ENCODE assay signal across 21 cellular contexts in the genomic region with DNA sequence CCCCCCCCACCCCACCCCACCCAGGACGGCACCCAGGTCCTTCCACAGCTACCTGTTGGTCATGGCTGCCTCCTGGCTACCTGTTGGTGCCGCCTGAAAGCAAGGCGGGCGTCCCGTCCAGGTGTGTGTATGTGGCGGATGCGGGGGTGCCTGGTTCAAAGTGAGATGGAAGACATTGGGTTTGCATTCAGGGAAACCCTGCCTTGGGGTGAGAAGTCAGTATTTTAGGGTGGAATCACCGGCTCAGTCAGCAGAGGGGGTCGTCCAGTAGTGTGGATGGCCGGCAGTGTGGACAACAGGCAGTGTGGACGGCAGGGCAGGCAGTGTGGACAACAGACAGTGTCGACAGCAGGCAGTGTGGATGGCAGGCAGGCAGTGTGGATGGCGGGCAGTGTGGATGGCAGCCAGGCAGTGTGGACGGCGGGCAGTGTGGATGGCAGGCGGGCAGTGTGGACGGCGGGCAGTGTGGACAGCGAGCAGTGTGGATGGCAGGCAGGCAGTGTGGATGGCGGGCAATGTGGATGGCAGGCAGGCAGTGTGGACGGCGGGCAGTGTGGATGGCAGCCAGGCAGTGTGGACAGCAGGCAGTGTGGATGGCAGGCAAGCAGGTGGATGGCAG. TPM values are rescaled to one million over a fixed set of nuclear protein-coding genes. Genes with fewer than 3 reads are reported as not detected.
"Had no signal": no experiment of that assay in that cellular context is flagged by ENCODE, and none has a peak within 500 bp of the region (broad histone marks: within the 10 kb centered on the region; RNA-seq: fewer than 3 reads in every experiment).

No MANE protein-coding gene starts in this region.

- H3K27ac ChIP-seq: heart right ventricle, upper lobe of right lung had no signal

- FAIRE-seq: endometrium, keratinocyte had no signal

- H3K9me3 ChIP-seq: heart right ventricle, upper lobe of right lung had no signal

- H3K27me3 ChIP-seq: heart right ventricle, upper lobe of right lung had no signal

- ATAC-seq: activated CD8-positive, alpha-beta memory T cell treated with anti-CD3 and anti-CD28 coated beads, Interleukin-2, amount 10 ng/mL, durations not matched to agents 7 days and 5 days; activated naive CD8-positive, alpha-beta T cell treated with anti-CD3 and anti-CD28 coated beads, Interleukin-2, amount 50 U/mL, for 24 hours; heart right ventricle; stimulated activated naive CD8-positive, alpha-beta T cell treated with anti-CD3 and anti-CD28 coated beads, Interleukin-15, Interleukin-2, amounts not matched to agents 100 U/mL and 50 U/mL, for 24 hours; upper lobe of right lung had no signal

- H3K4me3 ChIP-seq: heart right ventricle, upper lobe of right lung had no signal

- H3K36me3 ChIP-seq: upper lobe of right lung had no signal

- H3K4me1 ChIP-seq: heart right ventricle, upper lobe of right lung had no signal

- DNase-seq: activated CD4-positive, alpha-beta memory T cell treated with anti-CD3 and anti-CD28 coated beads, Interleukin-2, amount 10 ng/mL, durations not matched to agents 7 days and 5 days; activated CD4-positive, alpha-beta T cell treated with anti-CD3 and anti-CD28 coated beads for 48 hours; activated CD8-positive, alpha-beta memory T cell treated with anti-CD3 and anti-CD28 coated beads, Interleukin-2, amount 10 ng/mL, durations not matched to agents 7 days and 5 days; activated effector memory CD4-positive, alpha-beta T cell treated with anti-CD3 and anti-CD28 coated beads, Interleukin-2, amount 50 U/mL, for 16 hours; activated naive CD4-positive, alpha-beta T cell treated with anti-CD3 and anti-CD28 coated beads, Interleukin-2, amount 50 U/mL, for 16 hours; activated naive CD8-positive, alpha-beta T cell treated with anti-CD3 and anti-CD28 coated beads, Interleukin-2, amount 50 U/mL, for 24 hours; activated T-cell treated with anti-CD3 and anti-CD28 coated beads for 4 hours; effector CD4-positive, alpha-beta T cell; erythroblast; foreskin fibroblast; occipital lobe; retina; stimulated activated CD4-positive, alpha-beta T cell treated with anti-CD3 and anti-CD28 coated beads, Interleukin-4, amount 100 ng/mL, for 24 hours; stimulated activated naive CD8-positive, alpha-beta T cell treated with anti-CD3 and anti-CD28 coated beads, Interleukin-15, Interleukin-2, amounts not matched to agents 100 U/mL and 50 U/mL, for 24 hours; upper lobe of right lung had no signal

RNA-seq across cellular contexts. Expression of a gene that starts 28.0 kb away (rescaled TPM):
- total RNA-seq: mononuclear cell, myocyte had no signal
- polyA plus RNA-seq: fibroblast of lung, keratinocyte had no signal
